11 cellular contexts compared by ENCODE assay signal in genomic region chr9:37503736-37504135, GRCh38. TPM values are rescaled to one million over a fixed set of nuclear protein-coding genes. Genes with fewer than 3 reads are reported as not detected.
DNase-seq lines count a peak whose midpoint lies in the region; ATAC-seq, FAIRE-seq and TF ChIP-seq lines count a peak whose summit lies in the region.
"Had no signal": no experiment of that assay in that cellular context is flagged by ENCODE, and none has a peak within 500 bp of the region (broad histone marks: within the 10 kb centered on the region; RNA-seq: fewer than 3 reads in every experiment).

No MANE protein-coding gene starts in this region.

- peak overlapping the region in 3 of 4 donors; percentile 22 to 71 (median 24) for H3K27ac ChIP-seq in Peyer's patch
- H3K27ac ChIP-seq in GM12878 (ENCODE audit: control insufficient read depth, insufficient read depth): no peak overlapping the region
- no peak overlapping the region for H3K27ac ChIP-seq in mesendoderm (ENCODE audit: low read depth, low read length)
- no peak overlapping the region for H3K27ac ChIP-seq in OCI-LY7 (ENCODE audit: low read depth, low read length, poor library complexity, severe bottlenecking)
- no peak overlapping the region for H3K27ac ChIP-seq in A673 (ENCODE audit: low read depth, low read length, poor library complexity, severe bottlenecking)

- in situ Hi-C loops in GM12878 (cut with MboI): no loop called here

- POLR2A ChIA-PET in GM12878 (lab: Charles Lee): no interaction called here
- POLR2A ChIA-PET in OCI-LY7 (lab: Charles Lee): interaction anchor here (0.7 to 1.7 kb wide), 2 partner anchors 18 to 81 kb away, joined by 3 to 6 read pairs; partner anchors contain the start of genes GRHPR and POLR1E
- POLR2A ChIA-PET in A673 (lab: Charles Lee; ENCODE audit: low non-redundant PET): no interaction called here

- no peaks in the 10 kb centered on the region for H3K79me1 ChIP-seq in mesendoderm (ENCODE audit: low read length)

- no peak overlapping the region for H2BK15ac ChIP-seq in mesendoderm (replicated peaks; ENCODE audit: low read depth)

- no peak for TF ChIP-seq RAD21 in GM12878 (IDR thresholded peaks at IDR 0.05; ENCODE audit: insufficient read depth, low read depth, low read length)

- intact Hi-C loops in GM12878 (cut with micrococcal nuclease; ENCODE audit: unreplicated experiment) (no loop called here), OCI-LY7 (cut with micrococcal nuclease; ENCODE audit: unreplicated experiment) (no loop called here), A673 (cut with micrococcal nuclease; ENCODE audit: unreplicated experiment) (no loop called here)

- no peak overlapping the region for H2BK120ac ChIP-seq in mesendoderm (ENCODE audit: low read depth, low read length)

- H3K9ac ChIP-seq in GM12878 (ENCODE audit: control insufficient read depth, insufficient read depth, low read length): no peak overlapping the region
- H3K9ac ChIP-seq in mesendoderm (ENCODE audit: low read length): no peak overlapping the region

- H3K4me3 ChIP-seq in Peyer's patch (no peak overlapping the region), GM12878 (no peak overlapping the region), mesendoderm (ENCODE audit: low read length) (no peak overlapping the region), OCI-LY7 (ENCODE audit: low read depth, low read length, poor library complexity, severe bottlenecking) (no peak overlapping the region), A673 (ENCODE audit: low read depth, low read length, poor library complexity, severe bottlenecking) (no peak overlapping the region)

- BruUV-seq in GM12878 (replicated peaks; lab: Mats Ljungman, UMichigan): no TSS peak
- no TSS peak for BruUV-seq in OCI-LY7 (replicated peaks; lab: Mats Ljungman, UMichigan)
- BruUV-seq in A673 (replicated peaks; lab: Mats Ljungman, UMichigan): no TSS peak

- H3K23ac ChIP-seq in mesendoderm (ENCODE audit: low read length): no peak overlapping the region

- H4K5ac ChIP-seq in mesendoderm (ENCODE audit: low read length): no peak overlapping the region

- no peaks in the 10 kb centered on the region for H4K20me1 ChIP-seq in GM12878 (ENCODE audit: control insufficient read depth, insufficient read depth)
- H4K20me1 ChIP-seq in OCI-LY7 (ENCODE audit: insufficient read depth, low read length): no peaks in the 10 kb centered on the region

- TF ChIP-seq POLR2A in Peyer's patch (IDR thresholded peaks at IDR 0.05): no peak
- 0 out of 2 replicates have a peak, but pooled peaks have one; percentile 31 for TF ChIP-seq POLR2A in GM12878 (IDR thresholded peaks at IDR 0.05; ENCODE audit: low read depth, low read length)

- RAD21 ChIA-PET in GM12878 (lab: Charles Lee; ENCODE audit: unreplicated experiment): no interaction called here

- H3K9me2 ChIP-seq in OCI-LY7 (ENCODE audit: insufficient read depth, low read length): no peaks in the 10 kb centered on the region

- H3K4me2 ChIP-seq in GM12878 (ENCODE audit: control insufficient read depth, insufficient read depth) (no peak overlapping the region), mesendoderm (ENCODE audit: low read length) (no peak overlapping the region), OCI-LY7 (ENCODE audit: low read length) (no peak overlapping the region)

- no peak overlapping the region for H2AK5ac ChIP-seq in mesendoderm (ENCODE audit: low read length)

- H3K79me2 ChIP-seq in GM12878 (ENCODE audit: control insufficient read depth, insufficient read depth, low read length): no peaks in the 10 kb centered on the region
- no peaks in the 10 kb centered on the region for H3K79me2 ChIP-seq in mesendoderm (ENCODE audit: control insufficient read depth, insufficient read depth, low read length)
- no peaks in the 10 kb centered on the region for H3K79me2 ChIP-seq in OCI-LY7 (ENCODE audit: insufficient read depth, low read depth, low read length)

- H3K4ac ChIP-seq in mesendoderm (ENCODE audit: low read depth, low read length): no peak overlapping the region

- SMC1A ChIA-PET in GM12878 (lab: Charles Lee; ENCODE audit: uncharacterized antibody, unreplicated experiment): interaction anchor here (0.9 to 1.2 kb wide), 2 partner anchors 10 to 30 kb away, joined by 3 read pairs; no protein-coding TSS in a partner anchor

- H3K9me3 ChIP-seq in Peyer's patch (no peaks in the 10 kb centered on the region), GM12878 (replicated peaks; ENCODE audit: control insufficient read depth, insufficient read depth, low read length) (no peaks in the 10 kb centered on the region), OCI-LY7 (ENCODE audit: low read length) (no peaks in the 10 kb centered on the region), A673 (ENCODE audit: low read depth, low read length, poor library complexity, severe bottlenecking) (no peaks in the 10 kb centered on the region)

- CTCF ChIA-PET in GM12878 (lab: Yijun Ruan, JAX) (no interaction called here), OCI-LY7 (lab: Charles Lee; ENCODE audit: unreplicated experiment) (no interaction called here), A673 (lab: Charles Lee) (no interaction called here)

- H3K18ac ChIP-seq in mesendoderm (ENCODE audit: low read length): no peak overlapping the region

- DNase-seq in ELR (ENCODE audit: low read depth) (peak; percentile 34), Peyer's patch (peak in 1 of 3 donors; percentile 68), GM12878 (ENCODE audit: low read depth, low spot score) (no peak), mesendoderm (peak; percentile 4), OCI-LY7 (ENCODE audit: low spot score) (no peak), A673 (ENCODE audit: low spot score) (no peak), hippocampal formation (lab: John Stamatoyannopoulos, UW) (no peak)
- DNase-seq in stimulated activated CD4-positive, alpha-beta T cell treated with anti-CD3 and anti-CD28 coated beads, Interleukin-4, amount 100 ng/mL, for 4 hours: no peak
- DNase-seq: DMS79, NCI-H1694 had no signal

- H3K56ac ChIP-seq in mesendoderm (ENCODE audit: low read length): no peak overlapping the region

- H2AFZ ChIP-seq in GM12878 (ENCODE audit: control insufficient read depth, low read depth, low read length) (no peak overlapping the region), OCI-LY7 (ENCODE audit: low read length) (no peak overlapping the region)

- 95% methylated on average over 3 of the region's 3 CpGs for WGBS in GM12878 (ENCODE audit: insufficient coverage, insufficient replicate concordance, low lambda C conversion rate, missing lambda C conversion rate)
- WGBS in mesendoderm (ENCODE audit: extremely low coverage, insufficient coverage, low lambda C conversion rate): no CpG with 5 or more reads among the region's 3 CpGs

- H3K27me3 ChIP-seq in Peyer's patch (no peaks in the 10 kb centered on the region), GM12878 (replicated peaks in 1 of 2; ENCODE audit: control insufficient read depth in 2 of 2, insufficient read depth in 2 of 2, low read length in 1 of 2) (no peaks in the 10 kb centered on the region), mesendoderm (ENCODE audit: insufficient read depth, low read length, poor library complexity) (no peaks in the 10 kb centered on the region), A673 (replicated peaks; ENCODE audit: insufficient read depth, low read depth, low read length, poor library complexity) (no peaks in the 10 kb centered on the region)

- H4K8ac ChIP-seq in mesendoderm (ENCODE audit: low read depth, low read length): no peak overlapping the region

- no peak for FAIRE-seq in GM12878 (lab: Jason Lieb, UNC)

- peak; percentile 56 for ATAC-seq in GM12878
- ATAC-seq: Panc1 had no signal

- H2BK5ac ChIP-seq in mesendoderm (ENCODE audit: low read length): no peak overlapping the region

- H3K4me1 ChIP-seq in Peyer's patch (no peaks in the 10 kb centered on the region), GM12878 (ENCODE audit: control insufficient read depth, insufficient read depth, low read length) (no peaks in the 10 kb centered on the region), mesendoderm (ENCODE audit: control insufficient read depth, low read depth, low read length) (no peaks in the 10 kb centered on the region), OCI-LY7 (ENCODE audit: insufficient read depth, low read length, poor library complexity, severe bottlenecking) (no peaks in the 10 kb centered on the region), A673 (ENCODE audit: insufficient read depth, low read length, poor library complexity, severe bottlenecking) (no peaks in the 10 kb centered on the region)

- TF ChIP-seq CTCF in Peyer's patch (IDR thresholded peaks at IDR 0.05) (no peak), GM12878 (IDR thresholded peaks at IDR 0.05 in 2 of 3, conservative IDR thresholded peaks at IDR 0.05 in 1 of 3; ENCODE audit: control insufficient read depth in 2 of 3, extremely low read depth in 1 of 3, insufficient read depth in 1 of 3, low read depth in 3 of 3, low read length in 3 of 3) (no peak), OCI-LY7 (conservative IDR thresholded peaks at IDR 0.05; ENCODE audit: low read length) (no peak), A673 (conservative IDR thresholded peaks at IDR 0.05; ENCODE audit: low read depth, low read length) (no peak)

- TF ChIP-seq EP300 in GM12878 (IDR thresholded peaks at IDR 0.05; ENCODE audit: borderline replicate concordance in 1 of 2, control insufficient read depth in 1 of 2, low read depth in 2 of 2, low read length in 2 of 2): no peak

- H3K36me3 ChIP-seq in Peyer's patch (peaks cover 0 to 31% (median 0%) of the 10 kb centered on the region in 3 donors), GM12878 (ENCODE audit: control insufficient read depth in 2 of 2, insufficient read depth in 2 of 2, low read length in 1 of 2) (peaks cover 12 to 37% of the 10 kb centered on the region in 2 experiments; a peak in 3 of 4 replicates), mesendoderm (ENCODE audit: control insufficient read depth, insufficient read depth, low read length) (peaks cover 13% of the 10 kb centered on the region), OCI-LY7 (ENCODE audit: insufficient read depth, low read length) (peaks cover 98% of the 10 kb centered on the region), A673 (ENCODE audit: insufficient read depth, low read length, poor library complexity, severe bottlenecking) (peaks cover 60% of the 10 kb centered on the region)

RNA-seq across cellular contexts. Expression of gene POLR1E, which starts 18.0 kb away (rescaled TPM):
- total RNA-seq in Peyer's patch (10 to 100 TPM in 1 of 4 donors, 1 to 10 TPM in 3; 4.0 to 21.5 (median 8.1) TPM), GM12878 (2014; rRNA removed) (52.1 and 57.9 TPM in 2 replicates), GM12878 (2014; rRNA removed; fragmentation: Illumina TruSeq; extraction: Trizol) (66.7 and 71.3 TPM in 2 replicates), GM12878 (2021) (47.7 and 48.7 TPM in 2 replicates), OCI-LY7 (2022) (40.5 and 47.6 TPM in 2 replicates), A673 (2021) (55.1 and 68.8 TPM in 2 replicates)
- 30.1 and 31.2 TPM in 2 replicates for total RNA-seq in GM12878 (2013; cell fraction: nucleolus; rRNA removed)
- polyA plus RNA-seq in GM12878 (2011; ENCODE audit: low read depth): 30.2 TPM
- polyA plus RNA-seq in GM12878 (2011; rRNA removed) (59.7 and 61.1 TPM in 2 replicates), GM12878 (2014; fragmentation: Illumina TruSeq; extraction: Trizol) (65.0 and 66.6 TPM in 2 replicates), GM12878 (2014; fragmentation: Nextera tagmentation; extraction: Ambion mirVana) (10 to 100 TPM; 13.7 to 27.6 TPM), GM12878 (2014; rRNA removed) (55.7 and 57.2 TPM in 2 replicates), GM12878 (2016; fragmentation: Nextera tagmentation; extraction: Ambion mirVana) (10 to 100 TPM; 31.4 to 33.3 TPM)
- 47.2 and 51.1 TPM in 2 replicates for polyA plus RNA-seq in GM12878 (2011; cell fraction: cytosol; rRNA removed)
- 20.2 and 27.6 TPM in 2 replicates for polyA plus RNA-seq in GM12878 (2011; cell fraction: nucleus; rRNA removed)
- polyA plus RNA-seq in GM12878 (2012): 32.5 and 42.2 TPM in 2 replicates
- polyA minus RNA-seq in GM12878 (2011; rRNA and poly(A)+ RNA removed): 53.8 and 63.4 TPM in 2 replicates
- 15.1 and 19.5 TPM in 2 replicates for polyA minus RNA-seq in GM12878 (2011; cell fraction: cytosol; rRNA and poly(A)+ RNA removed)
- 13.3 and 21.4 TPM in 2 replicates for polyA minus RNA-seq in GM12878 (2011; cell fraction: nucleus; rRNA and poly(A)+ RNA removed)
- 21.0 TPM for polyA plus RNA-seq in mesendoderm (2013, experiment 1 of 2)
- polyA plus RNA-seq in mesendoderm (2013, experiment 2 of 2): 22.4 TPM
- 41.0 and 44.3 TPM in 2 replicates for total RNA-seq in OCI-LY7 (2014; rRNA removed; shearing (Covaris generic))

RNA-seq across cellular contexts. Expression of gene ZBTB5, which starts 38.5 kb away (rescaled TPM):
- total RNA-seq in Peyer's patch: 10 to 100 TPM in 3 of 4 donors, 1 to 10 TPM in 1; 9.1 to 15.1 (median 12.8) TPM
- 35.8 and 37.5 TPM in 2 replicates for total RNA-seq in GM12878 (2013; cell fraction: nucleolus; rRNA removed)
- 12.8 and 15.6 TPM in 2 replicates for total RNA-seq in GM12878 (2014; rRNA removed)
- total RNA-seq in GM12878 (2014; rRNA removed; fragmentation: Illumina TruSeq; extraction: Trizol): 11.4 and 12.2 TPM in 2 replicates
- 12.7 and 13.3 TPM in 2 replicates for total RNA-seq in GM12878 (2021)
- 9.4 TPM for polyA plus RNA-seq in GM12878 (2011; ENCODE audit: low read depth)
- 29.2 and 32.5 TPM in 2 replicates for polyA plus RNA-seq in GM12878 (2011; rRNA removed)
- polyA plus RNA-seq in GM12878 (2011; cell fraction: cytosol; rRNA removed): 23.3 and 26.5 TPM in 2 replicates
- polyA plus RNA-seq in GM12878 (2011; cell fraction: nucleus; rRNA removed): 31.1 and 48.9 TPM in 2 replicates
- 11.2 and 14.0 TPM in 2 replicates for polyA plus RNA-seq in GM12878 (2012)
- polyA plus RNA-seq in GM12878 (2014; fragmentation: Illumina TruSeq; extraction: Trizol): 14.3 and 14.5 TPM in 2 replicates
- polyA plus RNA-seq in GM12878 (2014; fragmentation: Nextera tagmentation; extraction: Ambion mirVana): 1 to 10 TPM; 1.4 to 2.5 TPM
- polyA plus RNA-seq in GM12878 (2014; rRNA removed): 13.0 and 13.2 TPM in 2 replicates
- polyA plus RNA-seq in GM12878 (2016; fragmentation: Nextera tagmentation; extraction: Ambion mirVana): 1 to 10 TPM; 4.5 to 4.6 TPM
- polyA minus RNA-seq in GM12878 (2011; rRNA and poly(A)+ RNA removed): 30.5 and 31.2 TPM in 2 replicates
- polyA minus RNA-seq in GM12878 (2011; cell fraction: cytosol; rRNA and poly(A)+ RNA removed): 8.2 and 9.6 TPM in 2 replicates
- polyA minus RNA-seq in GM12878 (2011; cell fraction: nucleus; rRNA and poly(A)+ RNA removed): 13.8 and 19.0 TPM in 2 replicates
- 3.9 TPM for polyA plus RNA-seq in mesendoderm (2013, experiment 1 of 2)
- 3.9 TPM for polyA plus RNA-seq in mesendoderm (2013, experiment 2 of 2)
- 27.9 and 31.9 TPM in 2 replicates for total RNA-seq in OCI-LY7 (2014; rRNA removed; shearing (Covaris generic))
- 20.2 and 23.9 TPM in 2 replicates for total RNA-seq in OCI-LY7 (2022)
- total RNA-seq in A673 (2021): 17.2 and 18.0 TPM in 2 replicates

Comparison
In these comparisons a context has a peak if more than half of its experiments do, and no peak if none do; other contexts are left out.
1. DNase-seq: peak in ELR (single experiment) and mesendoderm (single experiment); none in GM12878 (single experiment), OCI-LY7 (single experiment), A673 (single experiment), hippocampal formation (0 of 2) and stimulated activated CD4-positive, alpha-beta T cell treated with anti-CD3 and anti-CD28 coated beads, Interleukin-4, amount 100 ng/mL, for 4 hours (0 of 2).
2. H3K27ac ChIP-seq: peak in Peyer's patch (3 of 4); none in GM12878 (single experiment), mesendoderm (single experiment), OCI-LY7 (single experiment) and A673 (single experiment).